Comparison of ENCODE assay signal across 8 cellular contexts in genomic region chr20:50292324-50293243, GRCh38.
DNase-seq lines count a peak whose midpoint lies in the region; ATAC-seq, FAIRE-seq and TF ChIP-seq lines count a peak whose summit lies in the region.

No MANE protein-coding gene starts in this region.

- H3K27me3 ChIP-seq in Karpas-422 (ENCODE audit: low read length): no peaks in the 10 kb centered on the region

- H3K9me3 ChIP-seq in Karpas-422 (ENCODE audit: low read length): no peaks in the 10 kb centered on the region

- peaks cover 23% of the 10 kb centered on the region for H3K4me1 Mint-ChIP-seq in activated naive CD4-positive, alpha-beta T cell treated with anti-CD3 and anti-CD28 coated beads, Interleukin-2, amount 10 ng/mL, durations not matched to agents 7 days and 5 days

- no peaks in the 10 kb centered on the region for H3K9me2 ChIP-seq in Karpas-422 (replicated peaks; ENCODE audit: insufficient read depth, low read length)

- ATAC-seq in activated CD4-positive, CD25-positive, alpha-beta regulatory T cell treated with anti-CD3 and anti-CD28 coated beads, Interleukin-2, amount 50 U/mL, for 24 hours: peak; percentile 69 to 73
- ATAC-seq in omental fat pad (ENCODE audit: low FRiP score): peak; percentile 74
- ATAC-seq in HG02763 (IDR thresholded peaks at IDR 0.05; ENCODE audit: unreplicated experiment): no peak
- ATAC-seq in HG03135 (IDR thresholded peaks at IDR 0.05; ENCODE audit: unreplicated experiment): no peak

- H3K27ac Mint-ChIP-seq in activated naive CD4-positive, alpha-beta T cell treated with anti-CD3 and anti-CD28 coated beads, Interleukin-2, amount 10 ng/mL, durations not matched to agents 7 days and 5 days: no peak overlapping the region

- H4K20me1 ChIP-seq in Karpas-422 (ENCODE audit: insufficient read depth, low read depth, low read length): no peaks in the 10 kb centered on the region

- CTCF ChIA-PET in activated naive CD4-positive, alpha-beta T cell treated with anti-CD3 and anti-CD28 coated beads, Interleukin-2, amount 10 ng/mL, durations not matched to agents 7 days and 5 days (lab: Charles Lee): interaction anchor here (1.0 kb wide), 1 partner anchor 10 kb away, joined by 3 read pairs; no protein-coding TSS in a partner anchor

- H3K79me2 ChIP-seq in Karpas-422 (ENCODE audit: low read length): no peaks in the 10 kb centered on the region

- no peak for FAIRE-seq in frontal cortex (lab: Jason Lieb, UNC)

- TF ChIP-seq CTCF in omental fat pad (IDR thresholded peaks at IDR 0.05): no peak

- H3K4me2 ChIP-seq in Karpas-422 (ENCODE audit: low read depth, low read length, poor library complexity, severe bottlenecking): no peak overlapping the region

- H3K9ac ChIP-seq in Karpas-422 (ENCODE audit: low read length): no peak overlapping the region

- no peak overlapping the region for H3K27ac ChIP-seq in Karpas-422 (ENCODE audit: low read length)

- H3K36me3 Mint-ChIP-seq in activated naive CD4-positive, alpha-beta T cell treated with anti-CD3 and anti-CD28 coated beads, Interleukin-2, amount 10 ng/mL, durations not matched to agents 7 days and 5 days: no peaks in the 10 kb centered on the region

- no peak overlapping the region for H2AFZ ChIP-seq in Karpas-422 (ENCODE audit: low read length)

- DNase-seq in activated naive CD4-positive, alpha-beta T cell treated with anti-CD3 and anti-CD28 coated beads, Interleukin-2, amount 10 ng/mL, durations not matched to agents 7 days and 5 days: peak; percentile 28
- DNase-seq in activated naive CD4-positive, alpha-beta T cell (lab: John Stamatoyannopoulos, UW): no peak
- DNase-seq in frontal cortex (ENCODE audit: low spot score in 2 of 2) (peak; percentile 66 to 80), omental fat pad (ENCODE audit: low spot score) (peak; percentile 92), Karpas-422 (no peak)

- no peaks in the 10 kb centered on the region for H3K36me3 ChIP-seq in Karpas-422 (ENCODE audit: insufficient read depth, low read length)

- peaks cover 26% of the 10 kb centered on the region for H3K27me3 Mint-ChIP-seq in activated naive CD4-positive, alpha-beta T cell treated with anti-CD3 and anti-CD28 coated beads, Interleukin-2, amount 10 ng/mL, durations not matched to agents 7 days and 5 days

- H3K4me3 Mint-ChIP-seq in activated naive CD4-positive, alpha-beta T cell treated with anti-CD3 and anti-CD28 coated beads, Interleukin-2, amount 10 ng/mL, durations not matched to agents 7 days and 5 days: no peak overlapping the region

- H3K4me1 ChIP-seq in Karpas-422 (ENCODE audit: low read length): no peaks in the 10 kb centered on the region

- H3K4me3 ChIP-seq in Karpas-422 (ENCODE audit: low read length): no peak overlapping the region

- H3K9me3 Mint-ChIP-seq in activated naive CD4-positive, alpha-beta T cell treated with anti-CD3 and anti-CD28 coated beads, Interleukin-2, amount 10 ng/mL, durations not matched to agents 7 days and 5 days: no peaks in the 10 kb centered on the region

Comparison
In these comparisons a context has a peak if more than half of its experiments do, and no peak if none do; other contexts are left out.
1. DNase-seq: peak in activated naive CD4-positive, alpha-beta T cell treated with anti-CD3 and anti-CD28 coated beads, Interleukin-2, amount 10 ng/mL, durations not matched to agents 7 days and 5 days (single experiment), frontal cortex (2 of 2) and omental fat pad (single experiment); none in activated naive CD4-positive, alpha-beta T cell (0 of 4) and Karpas-422 (single experiment).
2. ATAC-seq: peak in activated CD4-positive, CD25-positive, alpha-beta regulatory T cell treated with anti-CD3 and anti-CD28 coated beads, Interleukin-2, amount 50 U/mL, for 24 hours (2 of 2) and omental fat pad (single experiment); none in HG02763 (single experiment) and HG03135 (single experiment).